ENCODE assay signal across 1 cellular context in the genomic region with DNA sequence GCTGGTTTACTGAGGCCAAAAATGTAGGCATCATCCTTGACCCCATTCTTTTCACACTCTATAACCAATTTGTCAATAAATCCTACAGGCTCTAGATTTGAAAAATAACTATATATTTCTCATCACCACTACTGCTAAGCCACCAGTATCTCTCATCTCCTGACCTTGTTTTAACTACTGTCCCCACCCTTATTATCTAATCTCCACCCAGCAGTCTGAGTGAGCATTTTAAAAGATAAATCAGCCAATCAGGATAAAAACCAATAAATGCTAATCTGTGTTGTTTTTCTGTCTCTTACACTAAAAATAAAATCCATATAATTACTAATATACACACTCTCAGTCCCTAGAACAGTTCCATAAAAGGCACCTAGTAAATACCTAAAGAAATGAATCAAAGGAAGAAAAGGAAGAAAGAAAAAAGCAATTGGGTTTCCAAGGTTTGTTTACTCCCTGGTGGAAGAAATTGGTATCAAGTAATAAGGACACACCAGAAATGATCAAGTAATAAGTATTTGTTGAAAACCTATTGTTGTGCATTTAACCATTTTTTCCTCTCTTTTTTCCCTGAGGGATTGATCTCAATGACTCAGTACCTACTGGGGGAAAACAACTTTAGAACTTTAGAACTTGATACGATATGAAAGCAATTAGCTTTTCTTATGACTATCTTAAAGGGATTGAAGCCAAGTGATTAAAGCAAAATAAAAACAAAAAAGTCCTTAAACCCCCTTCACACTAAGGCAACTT.
TF ChIP-seq lines count a peak whose summit lies in the region.

No MANE protein-coding gene starts in this region.

TF ChIP-seq in H1, 55 proteins besides CTCF, POLR2A, EP300 and RAD21:
- TF ChIP-seq CHD7 (IDR thresholded peaks at IDR 0.05; ENCODE audit: insufficient replicate concordance, low read length) (no peak), SIX5 (IDR thresholded peaks at IDR 0.05; ENCODE audit: low read depth, low read length) (no peak), PHF8 (conservative IDR thresholded peaks at IDR 0.05; ENCODE audit: low read depth, low read length) (no peak), SAP30 (IDR thresholded peaks at IDR 0.05; ENCODE audit: insufficient read depth, insufficient replicate concordance, low read length) (no peak), ATF2 (IDR thresholded peaks at IDR 0.05; ENCODE audit: low read length) (no peak), SP4 (IDR thresholded peaks at IDR 0.05; ENCODE audit: low read length) (no peak), GTF2F1 (IDR thresholded peaks at IDR 0.05; ENCODE audit: borderline replicate concordance, low read depth, low read length) (no peak), TEAD4 (IDR thresholded peaks at IDR 0.05; ENCODE audit: low read depth, low read length) (no peak), SP2 (IDR thresholded peaks at IDR 0.05; ENCODE audit: low read length) (no peak), JUND (IDR thresholded peaks at IDR 0.05; ENCODE audit: low read length) (no peak), MAFK (IDR thresholded peaks at IDR 0.05; ENCODE audit: low read depth, low read length) (no peak), HDAC6 (IDR thresholded peaks at IDR 0.05; ENCODE audit: low read depth, low read length) (no peak), TAF1 (IDR thresholded peaks at IDR 0.05; ENCODE audit: low read depth, low read length) (no peak), ZNF274 (IDR thresholded peaks at IDR 0.05; ENCODE audit: borderline replicate concordance, extremely low read depth, low read length) (no peak), NANOG (IDR thresholded peaks at IDR 0.05; ENCODE audit: insufficient read depth, low read depth, low read length, poor library complexity, severe bottlenecking) (no peak), EZH2 (IDR thresholded peaks at IDR 0.05; ENCODE audit: low read depth, low read length, severe bottlenecking) (no peak), FOSL1 (IDR thresholded peaks at IDR 0.05; ENCODE audit: insufficient read depth, low read depth, low read length) (no peak)
- TF ChIP-seq, protein P1, sequence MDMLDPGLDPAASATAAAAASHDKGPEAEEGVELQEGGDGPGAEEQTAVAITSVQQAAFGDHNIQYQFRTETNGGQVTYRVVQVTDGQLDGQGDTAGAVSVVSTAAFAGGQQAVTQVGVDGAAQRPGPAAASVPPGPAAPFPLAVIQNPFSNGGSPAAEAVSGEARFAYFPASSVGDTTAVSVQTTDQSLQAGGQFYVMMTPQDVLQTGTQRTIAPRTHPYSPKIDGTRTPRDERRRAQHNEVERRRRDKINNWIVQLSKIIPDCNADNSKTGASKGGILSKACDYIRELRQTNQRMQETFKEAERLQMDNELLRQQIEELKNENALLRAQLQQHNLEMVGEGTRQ (IDR thresholded peaks at IDR 0.05; ENCODE audit: low read length), result no peak
- TF ChIP-seq, protein P2, sequence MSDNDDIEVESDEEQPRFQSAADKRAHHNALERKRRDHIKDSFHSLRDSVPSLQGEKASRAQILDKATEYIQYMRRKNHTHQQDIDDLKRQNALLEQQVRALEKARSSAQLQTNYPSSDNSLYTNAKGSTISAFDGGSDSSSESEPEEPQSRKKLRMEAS (IDR thresholded peaks at IDR 0.05), result no peak
